In the genomic region with DNA sequence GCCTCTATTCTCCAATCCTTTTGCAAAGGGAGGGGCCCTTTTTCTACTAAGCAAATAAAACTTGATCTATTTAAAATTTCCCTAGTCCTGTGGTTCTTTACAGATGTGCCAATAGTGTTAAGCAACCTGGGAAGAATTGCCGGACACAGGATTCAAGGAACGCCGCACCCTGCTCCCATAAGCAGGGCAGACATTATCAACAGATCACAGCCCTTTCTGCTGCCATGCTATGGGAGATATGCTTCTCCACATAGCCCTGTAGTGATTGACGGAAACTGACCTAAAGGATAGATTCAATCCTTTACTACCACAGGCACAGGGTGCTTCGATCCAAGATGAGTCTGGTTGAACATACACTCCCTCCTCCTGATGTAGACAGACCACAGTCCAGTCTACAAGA, we compare ENCODE assay signal across 11 cellular contexts.
DNase-seq lines count a peak whose midpoint lies in the region; ATAC-seq and TF ChIP-seq lines count a peak whose summit lies in the region.
"Had no signal": no experiment of that assay in that cellular context is flagged by ENCODE, and none has a peak within 500 bp of the region (broad histone marks: within the 10 kb centered on the region; RNA-seq: fewer than 3 reads in every experiment).

No MANE protein-coding gene starts in this region.

- TF ChIP-seq CTCF in PC-9 (conservative IDR thresholded peaks at IDR 0.05), result no peak

- POLR2A ChIA-PET in PC-9 (lab: Charles Lee; ENCODE audit: unreplicated experiment), result no interaction called here

- no peak for DNase-seq in effector memory CD8-positive, alpha-beta T cell
- DNase-seq in NCI-H1048 (lab: John Stamatoyannopoulos, UW) (no peak), PC-9 (no peak), DMS53 (lab: John Stamatoyannopoulos, UW) (no peak), HCEC 1CT (no peak)
- DNase-seq: activated CD4-positive, alpha-beta T cell treated with anti-CD3 and anti-CD28 coated beads for 1 hour; NCI-H748 treated with DMSO at 0.1 percent for 48 hours; trophoblast cell had no signal

- no peaks in the 10 kb centered on the region for H3K79me2 ChIP-seq in PC-9 (ENCODE audit: low read depth)

- peaks cover 12% of the 10 kb centered on the region for H3K4me1 ChIP-seq in PC-9 (replicated peaks; ENCODE audit: insufficient read depth)

- peak overlapping the region; percentile 73 to 86 for H3K4me3 Mint-ChIP-seq in effector memory CD8-positive, alpha-beta T cell

- H3K4me2 ChIP-seq in PC-9, result no peak overlapping the region

- peaks cover 68 to 92% of the 10 kb centered on the region in 2 donors for H3K4me1 Mint-ChIP-seq in effector memory CD8-positive, alpha-beta T cell (ENCODE audit: low read depth in 2 of 2)

- no peaks in the 10 kb centered on the region for H4K20me1 ChIP-seq in PC-9 (ENCODE audit: insufficient read depth)

- peak overlapping the region; percentile 94 to 97 for H3K27ac Mint-ChIP-seq in effector memory CD8-positive, alpha-beta T cell

- no peak overlapping the region for H3K27ac ChIP-seq in PC-9

- H3K36me3 ChIP-seq in PC-9 (ENCODE audit: low read depth), result no peaks in the 10 kb centered on the region

- H3K4me3 ChIP-seq in PC-9, result no peak overlapping the region

- CTCF ChIA-PET in PC-9 (lab: Charles Lee), result no interaction called here

- ATAC-seq in GM18519 (IDR thresholded peaks at IDR 0.05; ENCODE audit: low FRiP score, unreplicated experiment) (peak; percentile 4), GM21515 (IDR thresholded peaks at IDR 0.05; ENCODE audit: unreplicated experiment) (peak; percentile 33), HG03342 (IDR thresholded peaks at IDR 0.05; ENCODE audit: unreplicated experiment) (peak; percentile 17)
- peak; percentile 5 for ATAC-seq in effector memory CD8-positive, alpha-beta T cell (replicated peaks)

- H3F3A ChIP-seq in PC-9 (ENCODE audit: insufficient read depth, low read depth), result 0 out of 2 replicates have a peak, but pooled peaks cover 5% of the 10 kb centered on the region

- no peaks in the 10 kb centered on the region for H3K9me2 ChIP-seq in PC-9 (ENCODE audit: insufficient read depth)

- no peaks in the 10 kb centered on the region for H3K27me3 Mint-ChIP-seq in effector memory CD8-positive, alpha-beta T cell

- no peaks in the 10 kb centered on the region for H3K9me3 ChIP-seq in PC-9 (ENCODE audit: insufficient read depth, low read depth)

- peaks cover 28% of the 10 kb centered on the region for H3K36me3 Mint-ChIP-seq in effector memory CD8-positive, alpha-beta T cell (ENCODE audit: insufficient read depth)

- H3K9me3 Mint-ChIP-seq in effector memory CD8-positive, alpha-beta T cell, result no peaks in the 10 kb centered on the region

- no peak overlapping the region for H2AFZ ChIP-seq in PC-9

- no peaks in the 10 kb centered on the region for H3K27me3 ChIP-seq in PC-9 (ENCODE audit: insufficient read depth, low read depth)

- intact Hi-C loops in PC-9 (cut with micrococcal nuclease; ENCODE audit: unreplicated experiment), result no loop called here

- no TSS peak for BruUV-seq in PC-9 (replicated peaks; lab: Mats Ljungman, UMichigan)
